Comparison of ENCODE assay signal across 8 cellular contexts in genomic region chr12:108305520-108305919, GRCh38. TPM values are rescaled to one million over a fixed set of nuclear protein-coding genes. Genes with fewer than 3 reads are reported as not detected.
DNase-seq lines count a peak whose midpoint lies in the region; ATAC-seq and TF ChIP-seq lines count a peak whose summit lies in the region.

No MANE protein-coding gene starts in this region.

- RAD21 ChIA-PET in HCT116 (lab: Charles Lee; ENCODE audit: low non-redundant PET in 1 of 2, low total read pairs in 2 of 2, uncharacterized antibody in 2 of 2, unreplicated experiment in 2 of 2): no interaction called here

- TF ChIP-seq CTCF in HCT116 (IDR thresholded peaks at IDR 0.05 in 2 of 3, conservative IDR thresholded peaks at IDR 0.05 in 1 of 3; ENCODE audit: borderline replicate concordance in 1 of 3, insufficient read depth in 1 of 3, low read depth in 2 of 3, low read length in 2 of 3): no peak

- no peaks in the 10 kb centered on the region for H3K79me2 ChIP-seq in HCT116 (ENCODE audit: insufficient read depth, low read length)

- no peaks in the 10 kb centered on the region for H3K9me3 Mint-ChIP-seq in stimulated activated memory B cell treated with anti-CD40 and anti-IgM and Interleukin-4, amounts not matched to agents 10 μg/mL and 1 μg/mL and 100 μg/mL, for 72 hours

- H3K9me2 ChIP-seq in HCT116 (ENCODE audit: insufficient read depth): no peaks in the 10 kb centered on the region

- TF ChIP-seq POLR2A in HCT116 (IDR thresholded peaks at IDR 0.05; ENCODE audit: borderline replicate concordance, extremely low read depth, insufficient read depth, insufficient read length): no peak

- H3K9ac ChIP-seq in HCT116 (ENCODE audit: low read length): no peak overlapping the region

- peaks cover 6% of the 10 kb centered on the region for H3K4me1 Mint-ChIP-seq in stimulated activated memory B cell treated with anti-CD40 and anti-IgM and Interleukin-4, amounts not matched to agents 10 μg/mL and 1 μg/mL and 100 μg/mL, for 72 hours

- H4K20me1 ChIP-seq in HCT116 (ENCODE audit: insufficient read depth): no peaks in the 10 kb centered on the region

- BruUV-seq in HCT116 (replicated peaks; lab: Mats Ljungman, UMichigan): no TSS peak

- no peak overlapping the region for H3K27ac Mint-ChIP-seq in stimulated activated memory B cell treated with anti-CD40 and anti-IgM and Interleukin-4, amounts not matched to agents 10 μg/mL and 1 μg/mL and 100 μg/mL, for 72 hours

- H3K27ac ChIP-seq in HCT116 (ENCODE audit: low read depth, low read length) (no peak overlapping the region), skin epidermis (peak overlapping the region in 20 of 21 experiments; percentile 37 to 91 (median 78))

- CTCF ChIA-PET in HCT116 (lab: Charles Lee): no interaction called here

- H3K4me3 Mint-ChIP-seq in stimulated activated memory B cell treated with anti-CD40 and anti-IgM and Interleukin-4, amounts not matched to agents 10 μg/mL and 1 μg/mL and 100 μg/mL, for 72 hours: no peak overlapping the region

- H3K27me3 ChIP-seq in HCT116 (ENCODE audit: insufficient read depth, low read length): peaks cover 9% of the 10 kb centered on the region; the same call in 1 of the 2 replicates

- no peaks in the 10 kb centered on the region for H3K9me3 ChIP-seq in HCT116 (ENCODE audit: control insufficient read depth in 1 of 2, insufficient read depth in 1 of 2, low read depth in 1 of 2, low read length in 2 of 2)

- no peak overlapping the region for H2AFZ ChIP-seq in HCT116 (ENCODE audit: low read depth, low read length, poor library complexity, severe bottlenecking)

- peak; percentile 35 for ATAC-seq in HCT116
- no peak for ATAC-seq in stimulated activated memory B cell treated with anti-CD40 and anti-IgM and Interleukin-4, amounts not matched to agents 10 μg/mL and 1 μg/mL and 100 μg/mL, for 72 hours
- ATAC-seq in HG03196 (IDR thresholded peaks at IDR 0.05; ENCODE audit: unreplicated experiment): no peak

- no peaks in the 10 kb centered on the region for H3K36me3 Mint-ChIP-seq in stimulated activated memory B cell treated with anti-CD40 and anti-IgM and Interleukin-4, amounts not matched to agents 10 μg/mL and 1 μg/mL and 100 μg/mL, for 72 hours

- H3K4me2 ChIP-seq in HCT116 (ENCODE audit: low read length): peak overlapping the region; percentile 44

- intact Hi-C loops in HCT116 (cut with micrococcal nuclease): no loop called here

- DNase-seq in HCT116 (ENCODE audit: low read depth, low spot score): no peak
- DNase-seq in amniotic stem cell (lab: John Stamatoyannopoulos, UW): peak; percentile 86
- peak; percentile 68 for DNase-seq in hepatic stellate cell (ENCODE audit: low spot score)
- no peak for DNase-seq in T1000 (lab: John Stamatoyannopoulos, UW)
- no peak for DNase-seq in activated CD8-positive, alpha-beta memory T cell treated with anti-CD3 and anti-CD28 coated beads, Interleukin-2, amount 50 U/mL, for 4 hours

- no peak for TF ChIP-seq RAD21 in HCT116 (IDR thresholded peaks at IDR 0.05; ENCODE audit: low read depth)

- POLR2A ChIA-PET in HCT116 (lab: Charles Lee): no interaction called here

- H3K4me3 ChIP-seq in HCT116 (replicated peaks in 1 of 2; ENCODE audit: low read depth in 1 of 2, low read length in 2 of 2): no peak overlapping the region
- no peak overlapping the region for H3K4me3 ChIP-seq in skin epidermis

- no peaks in the 10 kb centered on the region for H3K36me3 ChIP-seq in HCT116 (ENCODE audit: control insufficient read depth in 1 of 2, insufficient read depth in 2 of 2, low read length in 2 of 2)

- H3K4me1 ChIP-seq in HCT116 (ENCODE audit: control insufficient read depth in 1 of 2, insufficient read depth in 2 of 2, low read length in 2 of 2): peaks cover 12 to 35% of the 10 kb centered on the region in 2 experiments

- H3K27me3 Mint-ChIP-seq in stimulated activated memory B cell treated with anti-CD40 and anti-IgM and Interleukin-4, amounts not matched to agents 10 μg/mL and 1 μg/mL and 100 μg/mL, for 72 hours: peaks cover 71% of the 10 kb centered on the region

TF ChIP-seq in HCT116, 20 proteins besides CTCF, POLR2A, EP300 and RAD21:
- TF ChIP-seq YY1 (IDR thresholded peaks at IDR 0.05; ENCODE audit: extremely low read depth, insufficient replicate concordance, low read depth, low read length) (no peak), ZFX (IDR thresholded peaks at IDR 0.05) (no peak), EZH2phosphoT487 (IDR thresholded peaks at IDR 0.05; ENCODE audit: borderline replicate concordance) (no peak), SRF (IDR thresholded peaks at IDR 0.05; ENCODE audit: low read depth) (no peak), TCF7L2 (IDR thresholded peaks at IDR 0.05; ENCODE audit: borderline replicate concordance, extremely low read depth, insufficient read depth, insufficient read length) (no peak), CEBPB (IDR thresholded peaks at IDR 0.05; ENCODE audit: low read depth) (no peak), FOSL1 (IDR thresholded peaks at IDR 0.05; ENCODE audit: low read depth) (no peak), EZH2 (IDR thresholded peaks at IDR 0.05) (no peak)

RNA-seq across cellular contexts. Expression of gene CMKLR1, which starts 33.6 kb away (rescaled TPM):
- 0.15 TPM for total RNA-seq in HCT116 (2021; ENCODE audit: unreplicated experiment)
- not detected in 2 replicates for polyA plus RNA-seq in HCT116 (2012)

Comparison
In these comparisons a context has a peak if more than half of its experiments do, and no peak if none do; other contexts are left out.
1. DNase-seq: peak in amniotic stem cell (single experiment) and hepatic stellate cell (single experiment); none in HCT116 (single experiment), T1000 (single experiment) and activated CD8-positive, alpha-beta memory T cell treated with anti-CD3 and anti-CD28 coated beads, Interleukin-2, amount 50 U/mL, for 4 hours (single experiment).